Comparison of ENCODE assay signal across 1 cellular context in genomic region chr3:4980229-4981159, GRCh38.
A peak's percentile ranks its signal among the peaks of the same experiment; 100 is the strongest.
TF ChIP-seq lines count a peak whose summit lies in the region.

No MANE protein-coding gene starts in this region.

TF ChIP-seq in HepG2, 621 proteins besides CTCF, POLR2A, EP300 and RAD21 (continued from another document and continues in another):
- TF ChIP-seq ATF7-NPFF (CRISPR knock-in tag; IDR thresholded peaks at IDR 0.05; ENCODE audit: low read depth) = peak; percentile 56; the same call in 1 of the 2 replicates
- TF ChIP-seq REST (IDR thresholded peaks at IDR 0.05; ENCODE audit: borderline replicate concordance in 1 of 2, low read depth in 1 of 2, low read length in 2 of 2) = peak in 1 of 2 experiments; percentile 52; a peak in 1 of 4 replicates
- no peak for TF ChIP-seq ZNF251 (CRISPR knock-in tag; IDR thresholded peaks at IDR 0.05)
- TF ChIP-seq ZNF30 (CRISPR knock-in tag; IDR thresholded peaks at IDR 0.05) = no peak
- TF ChIP-seq ZNF605 (CRISPR knock-in tag; IDR thresholded peaks at IDR 0.05) = peak; percentile 49; the same call in 1 of the 2 replicates
- no peak for TF ChIP-seq PCBP2 (optimal IDR thresholded peaks at IDR 0.05; ENCODE audit: low read depth, low read length, poor library complexity, severe bottlenecking)
- peak; percentile 68; the same call in 1 of the 2 replicates for TF ChIP-seq HOXA3 (CRISPR knock-in tag; IDR thresholded peaks at IDR 0.05)
- no peak for TF ChIP-seq MTF1 (CRISPR knock-in tag; IDR thresholded peaks at IDR 0.05)
- TF ChIP-seq HOXD1 (CRISPR knock-in tag; IDR thresholded peaks at IDR 0.05) = no peak
- no peak for TF ChIP-seq RNF219 (CRISPR knock-in tag; IDR thresholded peaks at IDR 0.05)
- TF ChIP-seq ZBTB44 (CRISPR knock-in tag; IDR thresholded peaks at IDR 0.05) = no peak
- TF ChIP-seq RFX3 (CRISPR knock-in tag; IDR thresholded peaks at IDR 0.05) = no peak
- TF ChIP-seq YY1 (IDR thresholded peaks at IDR 0.05; ENCODE audit: insufficient read depth, insufficient replicate concordance, low read depth, low read length) = peak; percentile 57
- peak; percentile 90 for TF ChIP-seq ZMYM3 (CRISPR knock-in tag; IDR thresholded peaks at IDR 0.05)
- no peak for TF ChIP-seq ZNF367 (CRISPR knock-in tag; IDR thresholded peaks at IDR 0.05; ENCODE audit: borderline replicate concordance)
- TF ChIP-seq ZNF224 (CRISPR knock-in tag; IDR thresholded peaks at IDR 0.05) = peak; percentile 67; the same call in 1 of the 2 replicates
- TF ChIP-seq ZBTB39 (CRISPR knock-in tag; IDR thresholded peaks at IDR 0.05) = no peak
- peak; percentile 86 for TF ChIP-seq CBX5 (CRISPR knock-in tag; IDR thresholded peaks at IDR 0.05; ENCODE audit: borderline replicate concordance)
- TF ChIP-seq ZHX2 (IDR thresholded peaks at IDR 0.05; ENCODE audit: low read depth) = peak; percentile 37; the same call in 1 of the 2 replicates
- no peak for TF ChIP-seq ZHX2 (CRISPR knock-in tag; IDR thresholded peaks at IDR 0.05; ENCODE audit: borderline replicate concordance)
- TF ChIP-seq HIVEP1 (CRISPR knock-in tag; IDR thresholded peaks at IDR 0.05) = no peak
- TF ChIP-seq MYPOP (CRISPR knock-in tag; IDR thresholded peaks at IDR 0.05) = 0 out of 2 replicates have a peak, but pooled peaks have one; percentile 13
- TF ChIP-seq NR1H2 (CRISPR knock-in tag; IDR thresholded peaks at IDR 0.05; ENCODE audit: borderline replicate concordance, low read depth) = no peak
- no peak for TF ChIP-seq REL (CRISPR knock-in tag; conservative IDR thresholded peaks at IDR 0.05)
- TF ChIP-seq HMGXB4 (CRISPR knock-in tag; IDR thresholded peaks at IDR 0.05; ENCODE audit: borderline replicate concordance in 1 of 2, low read depth in 1 of 2) = peak; percentile 97
- no peak for TF ChIP-seq ZNF589 (CRISPR knock-in tag; conservative IDR thresholded peaks at IDR 0.05)
- 0 out of 2 replicates have a peak, but pooled peaks have one; percentile 59 for TF ChIP-seq TARDBP (CRISPR knock-in tag; IDR thresholded peaks at IDR 0.05)
- TF ChIP-seq GZF1 (CRISPR knock-in tag; IDR thresholded peaks at IDR 0.05) = no peak
- TF ChIP-seq PHB2 (IDR thresholded peaks at IDR 0.05; ENCODE audit: partially characterized antibody) = no peak
- TF ChIP-seq ZNF430 (CRISPR knock-in tag; IDR thresholded peaks at IDR 0.05) = peak; percentile 84
- TF ChIP-seq ZNF850 (CRISPR knock-in tag; conservative IDR thresholded peaks at IDR 0.05) = no peak
- TF ChIP-seq, protein P1, sequence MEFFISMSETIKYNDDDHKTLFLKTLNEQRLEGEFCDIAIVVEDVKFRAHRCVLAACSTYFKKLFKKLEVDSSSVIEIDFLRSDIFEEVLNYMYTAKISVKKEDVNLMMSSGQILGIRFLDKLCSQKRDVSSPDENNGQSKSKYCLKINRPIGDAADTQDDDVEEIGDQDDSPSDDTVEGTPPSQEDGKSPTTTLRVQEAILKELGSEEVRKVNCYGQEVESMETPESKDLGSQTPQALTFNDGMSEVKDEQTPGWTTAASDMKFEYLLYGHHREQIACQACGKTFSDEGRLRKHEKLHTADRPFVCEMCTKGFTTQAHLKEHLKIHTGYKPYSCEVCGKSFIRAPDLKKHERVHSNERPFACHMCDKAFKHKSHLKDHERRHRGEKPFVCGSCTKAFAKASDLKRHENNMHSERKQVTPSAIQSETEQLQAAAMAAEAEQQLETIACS (CRISPR knock-in tag; IDR thresholded peaks at IDR 0.05) = no peak
- TF ChIP-seq ZNF761 (CRISPR knock-in tag; conservative IDR thresholded peaks at IDR 0.05) = no peak
- TF ChIP-seq ZNF788 (CRISPR knock-in tag; IDR thresholded peaks at IDR 0.05; ENCODE audit: borderline replicate concordance) = peak; percentile 29; the same call in 1 of the 2 replicates
- TF ChIP-seq BORCS8-MEF2B (CRISPR knock-in tag; IDR thresholded peaks at IDR 0.05) = no peak
- TF ChIP-seq ZMYM2 (CRISPR knock-in tag; IDR thresholded peaks at IDR 0.05) = peak; percentile 89
- TF ChIP-seq THAP11 (CRISPR knock-in tag; IDR thresholded peaks at IDR 0.05) = peak; percentile 27; the same call in 1 of the 2 replicates
